ENCODE assay signal across 20 cellular contexts in the genomic region with DNA sequence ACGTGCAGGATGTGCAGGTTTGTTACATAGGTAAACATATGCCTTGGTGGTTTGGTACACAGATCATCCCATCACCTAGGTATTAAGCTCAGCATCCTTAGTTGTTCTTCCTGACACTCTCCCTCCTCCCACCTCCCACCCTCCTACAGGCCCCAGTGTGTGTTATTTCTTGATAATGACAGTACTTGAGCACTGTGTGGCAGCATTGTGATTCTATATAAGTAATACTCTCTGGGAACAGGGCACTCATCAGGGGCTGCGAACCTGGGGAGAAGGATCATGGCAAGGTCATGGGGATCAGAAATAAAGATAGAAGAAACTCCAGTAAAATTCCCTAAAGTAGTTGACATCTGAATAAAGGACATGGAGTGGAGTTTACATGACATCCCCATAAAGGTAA.
"Had no signal": no experiment of that assay in that cellular context is flagged by ENCODE, and none has a peak within 500 bp of the region (broad histone marks: within the 10 kb centered on the region; RNA-seq: fewer than 3 reads in every experiment).

No MANE protein-coding gene starts in this region.

- H3K4me3 Mint-ChIP-seq: activated CD4-positive, alpha-beta T cell treated with anti-CD3 and anti-CD28 coated beads, Interleukin-2, amount 10 ng/mL, durations not matched to agents 24 days and 14 days; activated CD8-positive, alpha-beta T cell treated with anti-CD3 and anti-CD28 coated beads, Interleukin-2, amount 10 ng/mL, durations not matched to agents 7 days and 5 days; activated naive CD4-positive, alpha-beta T cell treated with anti-CD3 and anti-CD28 coated beads for 36 hours; activated naive CD8-positive, alpha-beta T cell treated with anti-CD3 and anti-CD28 coated beads, Interleukin-2, amount 50 U/mL, for 24 hours; activated T-cell treated with anti-CD3 and anti-CD28 coated beads, Interleukin-2, amount 50 U/mL, for 24 hours; nephron progenitor cell; T-helper 2 cell treated with Interferon-gamma antibody and Interleukin-4, amounts not matched to agents 5 μg/mL and 100 μg/mL, for 36 hours had no signal

- H3K4me1 Mint-ChIP-seq: activated CD4-positive, alpha-beta T cell treated with anti-CD3 and anti-CD28 coated beads, Interleukin-2, amount 10 ng/mL, durations not matched to agents 24 days and 14 days; activated naive CD8-positive, alpha-beta T cell treated with anti-CD3 and anti-CD28 coated beads, Interleukin-2, amount 50 U/mL, for 24 hours; nephron progenitor cell had no signal

- H3K27ac ChIP-seq: brain microvascular endothelial cell, colonic mucosa, foreskin keratinocyte, left lung, prostate gland, tibial artery had no signal

- H3K4me1 ChIP-seq: colonic mucosa, foreskin keratinocyte, left lung, prostate gland, tibial artery had no signal

- H3K27ac Mint-ChIP-seq: activated CD4-positive, alpha-beta T cell treated with anti-CD3 and anti-CD28 coated beads, Interleukin-2, amount 10 ng/mL, durations not matched to agents 24 days and 14 days; activated CD8-positive, alpha-beta T cell treated with anti-CD3 and anti-CD28 coated beads, Interleukin-2, amount 10 ng/mL, durations not matched to agents 7 days and 5 days; activated naive CD4-positive, alpha-beta T cell treated with anti-CD3 and anti-CD28 coated beads for 36 hours; activated naive CD8-positive, alpha-beta T cell treated with anti-CD3 and anti-CD28 coated beads, Interleukin-2, amount 50 U/mL, for 24 hours; activated T-cell treated with anti-CD3 and anti-CD28 coated beads, Interleukin-2, amount 50 U/mL, for 24 hours; nephron progenitor cell; T-helper 2 cell treated with Interferon-gamma antibody and Interleukin-4, amounts not matched to agents 5 μg/mL and 100 μg/mL, for 36 hours had no signal

- H3K27me3 ChIP-seq: brain microvascular endothelial cell, colonic mucosa, foreskin keratinocyte, left lung, tibial artery had no signal

- H3K9me3 Mint-ChIP-seq: activated CD4-positive, alpha-beta T cell treated with anti-CD3 and anti-CD28 coated beads, Interleukin-2, amount 10 ng/mL, durations not matched to agents 24 days and 14 days had no signal

- ATAC-seq: activated CD8-positive, alpha-beta T cell treated with anti-CD3 and anti-CD28 coated beads, Interleukin-2, amount 10 ng/mL, durations not matched to agents 7 days and 5 days; activated naive CD8-positive, alpha-beta T cell treated with anti-CD3 and anti-CD28 coated beads, Interleukin-2, amount 50 U/mL, for 24 hours; foreskin keratinocyte; left lung; right cardiac atrium; stimulated activated naive CD8-positive, alpha-beta T cell treated with anti-CD3 and anti-CD28 coated beads, Interleukin-15, Interleukin-2, amounts not matched to agents 100 U/mL and 50 U/mL, for 24 hours had no signal

- H3K4me3 ChIP-seq: colonic mucosa, left lung, prostate gland, tibial artery had no signal

- H3K36me3 ChIP-seq: brain microvascular endothelial cell, colonic mucosa, left lung, prostate gland, tibial artery had no signal

- H3K9me3 ChIP-seq: colonic mucosa, left lung, prostate gland, tibial artery had no signal

- DNase-seq: activated CD4-positive, alpha-beta T cell treated with anti-CD3 and anti-CD28 coated beads, Interleukin-2, amount 10 ng/mL, durations not matched to agents 24 days and 14 days; activated CD8-positive, alpha-beta T cell treated with anti-CD3 and anti-CD28 coated beads, Interleukin-2, amount 10 ng/mL, durations not matched to agents 7 days and 5 days; activated naive CD4-positive, alpha-beta T cell treated with anti-CD3 and anti-CD28 coated beads for 36 hours; activated naive CD8-positive, alpha-beta T cell treated with anti-CD3 and anti-CD28 coated beads, Interleukin-2, amount 50 U/mL, for 24 hours; activated T-cell treated with anti-CD3 and anti-CD28 coated beads, Interleukin-2, amount 50 U/mL, for 24 hours; anterior cingulate cortex; brain microvascular endothelial cell; central memory CD4-positive, alpha-beta T cell; colonic mucosa; foreskin keratinocyte; glutamatergic neuron; hypothalamus; left lung; nephron progenitor cell; right cardiac atrium; stimulated activated naive CD8-positive, alpha-beta T cell treated with anti-CD3 and anti-CD28 coated beads, Interleukin-15, Interleukin-2, amounts not matched to agents 100 U/mL and 50 U/mL, for 24 hours; substantia nigra; tibial artery had no signal

- H3K27me3 Mint-ChIP-seq: activated CD4-positive, alpha-beta T cell treated with anti-CD3 and anti-CD28 coated beads, Interleukin-2, amount 10 ng/mL, durations not matched to agents 24 days and 14 days; activated naive CD8-positive, alpha-beta T cell treated with anti-CD3 and anti-CD28 coated beads, Interleukin-2, amount 50 U/mL, for 24 hours; activated T-cell treated with anti-CD3 and anti-CD28 coated beads, Interleukin-2, amount 50 U/mL, for 24 hours had no signal
